ENCODE assay signal across 8 cellular contexts in the genomic region with DNA sequence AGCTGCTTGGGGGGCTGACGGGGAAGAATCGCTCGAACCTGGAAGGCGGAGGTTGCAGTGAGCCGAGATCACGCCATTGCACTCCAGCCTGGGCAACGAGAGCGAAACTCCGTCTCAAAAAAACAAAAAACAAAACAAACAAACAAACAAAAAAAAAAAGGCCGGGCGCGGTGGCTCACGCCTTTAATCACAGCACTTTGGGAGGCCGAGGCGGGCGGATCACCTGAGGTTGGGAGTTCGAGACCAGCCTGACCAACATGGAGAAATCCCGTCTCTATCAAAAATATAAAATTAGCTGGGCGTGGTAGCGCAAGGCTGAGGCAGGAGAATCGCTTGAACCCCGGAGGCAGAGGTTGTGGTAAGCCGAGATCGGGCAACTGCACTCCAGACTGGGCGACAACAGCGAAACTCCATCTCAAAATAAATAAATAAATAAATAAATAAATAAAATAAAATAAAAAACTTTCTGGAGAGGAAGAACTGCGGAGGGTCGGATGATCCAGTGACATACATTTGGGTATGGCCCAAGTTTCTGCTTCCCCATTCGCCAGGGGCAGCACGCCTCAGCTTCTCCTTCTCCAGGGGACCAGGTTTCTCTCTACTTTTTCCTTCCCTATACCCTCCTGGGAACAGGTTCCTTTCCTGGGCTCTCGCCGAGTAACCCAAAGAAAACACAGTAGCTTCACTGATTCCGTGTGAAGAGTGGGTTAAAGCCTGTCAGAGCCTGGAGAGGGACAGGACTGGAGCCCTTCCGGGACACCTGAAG. TPM values are rescaled to one million over a fixed set of nuclear protein-coding genes. Genes with fewer than 3 reads are reported as not detected.
DNase-seq lines count a peak whose midpoint lies in the region; ATAC-seq, FAIRE-seq and TF ChIP-seq lines count a peak whose summit lies in the region.
"Not testable (repeated sequence)": the region's sequence is repeated elsewhere in the genome, so short reads cannot be mapped to it uniquely, and the experiment has no call there.

No MANE protein-coding gene starts in this region.

- peak overlapping the region; percentile 96 for H3K4me3 Mint-ChIP-seq in endothelial cell (ENCODE audit: unreplicated experiment)

- H3K4me1 Mint-ChIP-seq in endothelial cell (ENCODE audit: unreplicated experiment): peaks cover 23% of the 10 kb centered on the region

- not testable (repeated sequence) for FAIRE-seq in kidney (lab: Jason Lieb, UNC)

- H3K4me3 ChIP-seq in SJSA1 (peak overlapping the region; percentile 87), kidney (ENCODE audit: low read length in 2 of 2) (peak overlapping the region; percentile 96 to 97), neuron (ENCODE audit: low read length) (peak overlapping the region; percentile 70), thoracic aorta (peak overlapping the region; percentile 98)

- intact Hi-C loops in kidney (cut with DNase I): not testable (repeated sequence)

- H3K27ac Mint-ChIP-seq in activated naive CD4-positive, alpha-beta T cell treated with anti-CD3 and anti-CD28 coated beads, Interleukin-2, amount 50 U/mL, for 72 hours: peak overlapping the region; percentile 91 to 98
- H3K27ac Mint-ChIP-seq in endothelial cell (ENCODE audit: unreplicated experiment): peak overlapping the region; percentile 89

- TF ChIP-seq CTCF in endothelial cell (IDR thresholded peaks at IDR 0.05; ENCODE audit: unreplicated experiment); kidney (IDR thresholded peaks at IDR 0.05; ENCODE audit: borderline replicate concordance, extremely low read depth, insufficient read depth); thoracic aorta (IDR thresholded peaks at IDR 0.05): not testable (repeated sequence)

- H3K36me3 Mint-ChIP-seq in activated naive CD4-positive, alpha-beta T cell treated with anti-CD3 and anti-CD28 coated beads, Interleukin-2, amount 50 U/mL, for 72 hours; endothelial cell (ENCODE audit: low read depth, unreplicated experiment): not testable (repeated sequence)

- DNase-seq in DMS53 treated with DMSO at 0.1 percent for 48 hours (lab: John Stamatoyannopoulos, UW; ENCODE audit: unreplicated experiment): peak; percentile 36
- not testable (repeated sequence) for DNase-seq in SJSA1 (ENCODE audit: low read depth in 1 of 2, low spot score in 2 of 2); activated naive CD4-positive, alpha-beta T cell treated with anti-CD3 and anti-CD28 coated beads, Interleukin-2, amount 50 U/mL, for 72 hours (ENCODE audit: low spot score in 2 of 2); endothelial cell (ENCODE audit: low spot score); kidney; thoracic aorta (ENCODE audit: low spot score)

- not testable (repeated sequence) for H3K27me3 Mint-ChIP-seq in endothelial cell (ENCODE audit: unreplicated experiment)

- H3K27ac ChIP-seq in KOPT-K1 (ENCODE audit: low read depth, low read length, poor library complexity, severe bottlenecking): peak overlapping the region; percentile 74
- H3K27ac ChIP-seq in SJSA1: peak overlapping the region; percentile 69
- peak overlapping the region; percentile 86 to 91 for H3K27ac ChIP-seq in kidney (ENCODE audit: low read depth in 2 of 2, low read length in 2 of 2)
- peak overlapping the region; percentile 82 to 88 for H3K27ac ChIP-seq in thoracic aorta

- H3K36me3 ChIP-seq in KOPT-K1 (ENCODE audit: insufficient read depth, low read length); SJSA1; kidney (ENCODE audit: control insufficient read depth in 1 of 2, insufficient read depth in 2 of 2, low read length in 2 of 2); neuron (ENCODE audit: insufficient read depth, low read length); thoracic aorta: not testable (repeated sequence)

- H3K4me1 ChIP-seq in SJSA1 (replicated peaks): peaks cover 13% of the 10 kb centered on the region; the same call in 1 of the 2 replicates
- H3K4me1 ChIP-seq in kidney (ENCODE audit: control insufficient read depth in 1 of 2, insufficient read depth in 1 of 2, low read depth in 1 of 2, low read length in 2 of 2); neuron (ENCODE audit: insufficient read depth, low read length): not testable (repeated sequence)
- H3K4me1 ChIP-seq in thoracic aorta (ENCODE audit: control insufficient read depth in 1 of 2, low read depth in 2 of 2): peaks cover 14 to 20% of the 10 kb centered on the region in 2 donors

- H3K9me3 ChIP-seq in KOPT-K1 (ENCODE audit: insufficient read depth, low read length, poor library complexity, severe bottlenecking); SJSA1 (replicated peaks); kidney (ENCODE audit: control insufficient read depth in 1 of 2, low read length in 2 of 2); neuron (ENCODE audit: low read length); thoracic aorta: not testable (repeated sequence)

- ATAC-seq in activated naive CD4-positive, alpha-beta T cell treated with anti-CD3 and anti-CD28 coated beads, Interleukin-2, amount 50 U/mL, for 72 hours; thoracic aorta (ENCODE audit: insufficient number of reproducible peaks, low FRiP score, low read depth): not testable (repeated sequence)

- H3K27me3 ChIP-seq in SJSA1 (replicated peaks); neuron (ENCODE audit: insufficient read depth, low read length); thoracic aorta (replicated peaks; ENCODE audit: insufficient read depth): not testable (repeated sequence)

- H3K9ac ChIP-seq in kidney (ENCODE audit: low read length in 2 of 2): peak overlapping the region; percentile 93 to 96

- not testable (repeated sequence) for H3K9me3 Mint-ChIP-seq in activated naive CD4-positive, alpha-beta T cell treated with anti-CD3 and anti-CD28 coated beads, Interleukin-2, amount 50 U/mL, for 72 hours; endothelial cell (ENCODE audit: unreplicated experiment)

- H2AFZ ChIP-seq in neuron (ENCODE audit: low read depth, low read length): peak overlapping the region; percentile 96

RNA-seq across cellular contexts. Expression of gene ARMH3, which starts 0.9 kb away (rescaled TPM):
- total RNA-seq in SJSA1 (2014; rRNA removed; shearing (Covaris generic)): 2.7 and 8.2 TPM in 2 replicates
- 10 to 100 TPM; 20.3 to 24.8 TPM for total RNA-seq in activated naive CD4-positive, alpha-beta T cell treated with anti-CD3 and anti-CD28 coated beads, Interleukin-2, amount 50 U/mL, for 72 hours
- 20.5 TPM for total RNA-seq in endothelial cell (ENCODE audit: unreplicated experiment)
- 26.1 TPM for total RNA-seq in kidney
- polyA plus RNA-seq in kidney (ENCODE audit: insufficient read depth, low read depth, low replicate concordance): 14.0 TPM
- 10 to 100 TPM; 21.1 TPM for total RNA-seq in thoracic aorta

RNA-seq across cellular contexts. Expression of gene HPS6, which starts 10.1 kb away (rescaled TPM):
- total RNA-seq in SJSA1 (2014; rRNA removed; shearing (Covaris generic)): 44.0 and 58.6 TPM in 2 replicates
- total RNA-seq in activated naive CD4-positive, alpha-beta T cell treated with anti-CD3 and anti-CD28 coated beads, Interleukin-2, amount 50 U/mL, for 72 hours: 10 to 100 TPM in 1 of 2 donors, 1 to 10 TPM in 1; 6.2 to 20.2 TPM
- 25.1 TPM for total RNA-seq in endothelial cell (ENCODE audit: unreplicated experiment)
- 20.0 TPM for total RNA-seq in kidney
- polyA plus RNA-seq in kidney (ENCODE audit: insufficient read depth, low read depth, low replicate concordance): 11.9 TPM
- total RNA-seq in thoracic aorta: 10 to 100 TPM; 21.8 to 22.3 TPM
